13 cellular contexts compared by ENCODE assay signal in genomic region chr11:109426442-109426841, GRCh38. TPM values are rescaled to one million over a fixed set of nuclear protein-coding genes. Genes with fewer than 3 reads are reported as not detected.
DNase-seq lines count a peak whose midpoint lies in the region; ATAC-seq and TF ChIP-seq lines count a peak whose summit lies in the region.
"Had no signal": no experiment of that assay in that cellular context is flagged by ENCODE, and none has a peak within 500 bp of the region (broad histone marks: within the 10 kb centered on the region; RNA-seq: fewer than 3 reads in every experiment).

No MANE protein-coding gene starts in this region.

- H3K36me3 ChIP-seq in body of pancreas (replicated peaks in 1 of 2; ENCODE audit: insufficient read depth in 1 of 2, low read depth in 2 of 2) = no peaks in the 10 kb centered on the region
- H3K36me3 ChIP-seq: esophagus muscularis mucosa had no signal

- CTCF ChIA-PET in AG04449 (lab: Yijun Ruan, JAX) = interaction anchor here (1.0 to 2.9 kb wide), 8 partner anchors 10 to 728 kb away, joined by 3 to 12 read pairs (median 5); no protein-coding TSS in a partner anchor

- no peaks in the 10 kb centered on the region for H3K9me3 Mint-ChIP-seq in chondrocyte (ENCODE audit: low read depth)

- H3K27me3 ChIP-seq in body of pancreas = peaks cover 0 to 14% of the 10 kb centered on the region in 2 donors

- H3K27me3 Mint-ChIP-seq in chondrocyte (ENCODE audit: low read depth) = peaks cover 31% of the 10 kb centered on the region

- H3K4me3 Mint-ChIP-seq in chondrocyte (ENCODE audit: unreplicated experiment) = no peak overlapping the region

- H3K4me1 Mint-ChIP-seq in chondrocyte (ENCODE audit: low read depth) = peaks cover 18% of the 10 kb centered on the region

- H3K4me1 ChIP-seq in body of pancreas = peaks cover 20% of the 10 kb centered on the region

- no peak overlapping the region for H3K27ac Mint-ChIP-seq in chondrocyte (ENCODE audit: unreplicated experiment)

- intact Hi-C loops in body of pancreas (cut with DNase I) = no loop called here

- H3K4me3 ChIP-seq in AG04449 (ENCODE audit: low read depth, low read length) (no peak overlapping the region), GM12865 (ENCODE audit: low read depth, low read length) (no peak overlapping the region), body of pancreas (no peak overlapping the region)
- H3K4me3 ChIP-seq: esophagus muscularis mucosa had no signal

- no peak overlapping the region for H3K27ac ChIP-seq in body of pancreas
- H3K27ac ChIP-seq: esophagus muscularis mucosa had no signal

- H3K36me3 Mint-ChIP-seq in chondrocyte (ENCODE audit: low read depth) = no peaks in the 10 kb centered on the region

- DNase-seq in AG04449 (ENCODE audit: low read depth, low spot score) = no peak
- DNase-seq in GM12865 (ENCODE audit: low read depth) = no peak
- DNase-seq in M059J (ENCODE audit: low read depth) = peak; percentile 26
- DNase-seq in chondrocyte (ENCODE audit: low spot score) = no peak
- no peak for DNase-seq in body of pancreas
- DNase-seq in NCI-H2227 treated with DMSO at 0.1 percent for 48 hours (lab: John Stamatoyannopoulos, UW) = no peak
- DNase-seq: activated gamma-delta T cell, DMS79, left colon, right cardiac atrium had no signal

- no peak for TF ChIP-seq POLR2A in body of pancreas (IDR thresholded peaks at IDR 0.05)

- POLR2A ChIA-PET in AG04449 (lab: Yijun Ruan, JAX) = no interaction called here

- ATAC-seq in body of pancreas (no peak), GM21786 (IDR thresholded peaks at IDR 0.05; ENCODE audit: unreplicated experiment) (no peak), GM21737 (IDR thresholded peaks at IDR 0.05; ENCODE audit: unreplicated experiment) (no peak)
- ATAC-seq: left colon, right cardiac atrium had no signal

- no peaks in the 10 kb centered on the region for H3K9me3 ChIP-seq in body of pancreas
- H3K9me3 ChIP-seq: esophagus muscularis mucosa had no signal

- TF ChIP-seq CTCF in AG04449 (IDR thresholded peaks at IDR 0.05; ENCODE audit: insufficient read depth, low read length, missing control alignments) = peak; percentile 18
- TF ChIP-seq CTCF in GM12865 (IDR thresholded peaks at IDR 0.05; ENCODE audit: insufficient read depth, low read depth, low read length, missing control alignments) = peak; percentile 18
- peak; percentile 54 for TF ChIP-seq CTCF in chondrocyte (IDR thresholded peaks at IDR 0.05)
- peak in 1 of 7 experiments; percentile 17 for TF ChIP-seq CTCF in body of pancreas (IDR thresholded peaks at IDR 0.05)

RNA-seq across cellular contexts. Expression of gene C11orf87, which starts 4.5 kb away (rescaled TPM):
- total RNA-seq in M059J (2014; rRNA removed; shearing (Covaris generic)) = 0.02 and 0.34 TPM in 2 replicates
- total RNA-seq in chondrocyte = 0.05 to 0.36 TPM (median 0.15 TPM) in 3 replicates
- not detected for total RNA-seq in body of pancreas
- total RNA-seq: esophagus muscularis mucosa, left colon had no signal
